Comparison of ENCODE assay signal across 9 cellular contexts in genomic region chr10:113680172-113681111, GRCh38. TPM values are rescaled to one million over a fixed set of nuclear protein-coding genes. Genes with fewer than 3 reads are reported as not detected.
DNase-seq lines count a peak whose midpoint lies in the region; ATAC-seq and TF ChIP-seq lines count a peak whose summit lies in the region.
"Had no signal": no experiment of that assay in that cellular context is flagged by ENCODE, and none has a peak within 500 bp of the region (broad histone marks: within the 10 kb centered on the region; RNA-seq: fewer than 3 reads in every experiment).

No MANE protein-coding gene starts in this region.

- H3K36me3 ChIP-seq in HUES64 (ENCODE audit: insufficient read depth, low read length), result no peaks in the 10 kb centered on the region
- H3K36me3 ChIP-seq in kidney epithelial cell (ENCODE audit: control insufficient read depth, insufficient read depth, low read length), result no peaks in the 10 kb centered on the region

- DNase-seq in ELR (ENCODE audit: low read depth) (peak; percentile 75), T1000 (lab: John Stamatoyannopoulos, UW) (peak; percentile 51), kidney epithelial cell (ENCODE audit: low read depth) (peak; percentile 81), NCI-H1436 (lab: John Stamatoyannopoulos, UW) (no peak)
- peak; percentile 27 for DNase-seq in central memory CD4-positive, alpha-beta T cell
- peak; percentile 19 for DNase-seq in stimulated activated CD4-positive, alpha-beta T cell treated with anti-CD3 and anti-CD28 coated beads, Interleukin-1b, Interleukin-23, amount 100 ng/mL, for 48 hours

- WGBS in HUES64, result 13% methylated on average over 29 of the region's 29 CpGs

- H3K9ac ChIP-seq in HUES64 (ENCODE audit: low read depth, low read length), result peak overlapping the region; percentile 63

- H3K27me3 ChIP-seq in HUES64 (ENCODE audit: insufficient read depth, low read length), result peaks cover 11% of the 10 kb centered on the region
- H3K27me3 ChIP-seq in kidney epithelial cell (ENCODE audit: control insufficient read depth, insufficient read depth, low read length), result no peaks in the 10 kb centered on the region

- no peaks in the 10 kb centered on the region for H3K4me1 ChIP-seq in HUES64 (ENCODE audit: insufficient read depth, low read length)

- peak overlapping the region; percentile 74 for H3K4me3 ChIP-seq in HUES64 (ENCODE audit: low read length)
- H3K4me3 ChIP-seq in kidney epithelial cell (ENCODE audit: low read depth, low read length), result peak overlapping the region; percentile 83

- no peak for TF ChIP-seq CTCF in kidney epithelial cell (IDR thresholded peaks at IDR 0.05; ENCODE audit: insufficient read depth, low read length, poor library complexity, severe bottlenecking)

- H3K9me3 ChIP-seq in HUES64 (ENCODE audit: insufficient read depth, low read depth, low read length), result no peaks in the 10 kb centered on the region

- peak; percentile 16 for ATAC-seq in GM21529 (IDR thresholded peaks at IDR 0.05; ENCODE audit: unreplicated experiment)

- H3K27ac ChIP-seq in HUES64 (ENCODE audit: low read depth, low read length), result no peak overlapping the region

RNA-seq across cellular contexts. Expression of gene CASP7, which starts 0.7 kb away (rescaled TPM):
- 3.5 TPM for polyA plus RNA-seq in HUES64 (2013, experiment 1 of 2)
- 5.0 TPM for polyA plus RNA-seq in HUES64 (2013, experiment 2 of 2)
- 18.4 and 20.3 TPM in 2 replicates for total RNA-seq in kidney epithelial cell

RNA-seq across cellular contexts. Expression of gene NRAP, which starts 16.6 kb away (rescaled TPM):
- not detected for polyA plus RNA-seq in HUES64 (2013, experiment 1 of 2)
- polyA plus RNA-seq in HUES64 (2013, experiment 2 of 2), result not detected
- not detected in 2 replicates for total RNA-seq in kidney epithelial cell
- total RNA-seq: glomerular endothelial cell had no signal
